In genomic region chr1:40057310-40058030, GRCh38 we compare ENCODE assay signal across 1 cellular context.
TF ChIP-seq lines count a peak whose summit lies in the region.

No MANE protein-coding gene starts in this region.

TF ChIP-seq in GM23338, 12 proteins besides CTCF, POLR2A, EP300 and RAD21 (continued from another document):
- TF ChIP-seq ZNF462 (CRISPR knock-in tag; IDR thresholded peaks at IDR 0.05) (no peak), EZH2phosphoT487 (IDR thresholded peaks at IDR 0.05; ENCODE audit: unreplicated experiment) (no peak), STAT1 (IDR thresholded peaks at IDR 0.05; ENCODE audit: unreplicated experiment) (no peak)
